ENCODE assay signal across 11 cellular contexts in the genomic region with DNA sequence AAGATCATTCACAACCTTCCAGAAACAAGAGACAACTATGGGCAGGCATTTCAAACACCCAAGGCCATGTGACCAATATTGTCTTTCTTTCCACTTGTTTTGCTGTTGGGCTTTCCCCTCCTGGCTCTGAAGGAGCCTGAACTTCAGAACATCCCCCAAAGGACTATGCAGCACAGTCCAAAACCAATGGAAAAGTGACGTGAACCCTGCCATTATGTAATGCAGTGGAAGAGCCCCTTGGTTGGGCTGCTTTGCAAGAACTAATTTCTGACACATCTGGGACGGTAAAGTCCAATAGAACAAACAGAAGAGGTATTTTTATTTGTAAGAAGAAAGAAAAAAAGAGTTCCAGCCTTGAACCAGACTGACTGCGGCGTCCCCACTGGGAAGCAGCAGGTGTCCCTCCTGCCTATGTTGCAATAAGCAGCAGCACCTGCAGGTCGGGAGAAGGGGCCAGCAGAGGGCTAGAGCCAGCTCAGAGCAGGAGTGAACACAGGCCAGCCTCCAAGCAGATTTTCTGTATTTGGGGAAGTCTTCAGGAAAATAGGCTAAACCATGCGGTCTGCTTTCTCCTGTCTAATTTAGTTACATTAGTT.
DNase-seq lines count a peak whose midpoint lies in the region; TF ChIP-seq lines count a peak whose summit lies in the region.
"Had no signal": no experiment of that assay in that cellular context is flagged by ENCODE, and none has a peak within 500 bp of the region (broad histone marks: within the 10 kb centered on the region; RNA-seq: fewer than 3 reads in every experiment).

No MANE protein-coding gene starts in this region.

- H3K27ac ChIP-seq in liver (ENCODE audit: low read depth in 1 of 2, low read length in 2 of 2), result no peak overlapping the region
- no peak overlapping the region for H3K27ac ChIP-seq in stomach

- H3K4me3 ChIP-seq in astrocyte of the cerebellum (ENCODE audit: low read depth, low read length) (no peak overlapping the region), liver (ENCODE audit: low read depth in 1 of 3, low read length in 3 of 3) (no peak overlapping the region), stomach (no peak overlapping the region)

- H3K36me3 ChIP-seq in liver (ENCODE audit: control insufficient read depth in 4 of 4, insufficient read depth in 3 of 4, low read depth in 1 of 4, low read length in 3 of 4) (no peaks in the 10 kb centered on the region), stomach (no peaks in the 10 kb centered on the region)

- H3K4me1 ChIP-seq in liver (ENCODE audit: control insufficient read depth in 4 of 4, insufficient read depth in 4 of 4, low read length in 3 of 4) (no peaks in the 10 kb centered on the region), stomach (peaks cover 0 to 21% (median under 1%) of the 10 kb centered on the region in 4 donors)

- no peak for TF ChIP-seq POLR2A in stomach (IDR thresholded peaks at IDR 0.05)

- in situ Hi-C loops in astrocyte of the cerebellum (cut with HindIII; ENCODE audit: low sequenced_read_pairs), result no loop called here

- peak; percentile 86 for TF ChIP-seq EP300 in Ishikawa (IDR thresholded peaks at IDR 0.05; ENCODE audit: borderline replicate concordance)
- no peak for TF ChIP-seq EP300 in stomach (IDR thresholded peaks at IDR 0.05)

- no peak overlapping the region for H3K9ac ChIP-seq in liver (ENCODE audit: low read depth in 1 of 2, low read length in 2 of 2)

- TF ChIP-seq RAD21 in Ishikawa (IDR thresholded peaks at IDR 0.05; ENCODE audit: low read depth), result peak; percentile 67
- peak; percentile 65 to 80 for TF ChIP-seq RAD21 in liver (IDR thresholded peaks at IDR 0.05)

- intact Hi-C loops in stomach (cut with DNase I; ENCODE audit: low total_unique reads), result no loop called here

- H3K9me3 ChIP-seq in liver (ENCODE audit: control insufficient read depth in 4 of 4, low read length in 3 of 4) (no peaks in the 10 kb centered on the region), stomach (no peaks in the 10 kb centered on the region)

- peak; percentile 33 for TF ChIP-seq CTCF in astrocyte of the cerebellum (IDR thresholded peaks at IDR 0.05; ENCODE audit: low read depth, low read length, missing control alignments)
- TF ChIP-seq CTCF in liver (IDR thresholded peaks at IDR 0.05; ENCODE audit: low read depth, low read length, missing input control), result peak; percentile 44
- no peak for TF ChIP-seq CTCF in stomach (IDR thresholded peaks at IDR 0.05)

- 49% methylated on average over 6 of the region's 6 CpGs for WGBS in liver
- 54 to 63% (median 55%) methylated on average over 6 of the region's 6 CpGs for WGBS in stomach, 5 donors

- DNase-seq in ELF-1 (ENCODE audit: low read depth, low spot score), result peak; percentile 63
- DNase-seq in astrocyte of the cerebellum (ENCODE audit: low read depth), result no peak
- no peak for DNase-seq in activated gamma-delta T cell (lab: John Stamatoyannopoulos, UW)
- DNase-seq in T-helper 2 cell, result no peak
- no peak for DNase-seq in NOMO-1 (lab: John Stamatoyannopoulos, UW; ENCODE audit: unreplicated experiment in 2 of 2)
- DNase-seq in stomach, result no peak
- DNase-seq: central memory CD4-positive, alpha-beta T cell; Karpas-422; mesenchymal stem cell had no signal

- H3K27me3 ChIP-seq in liver (ENCODE audit: control insufficient read depth in 4 of 4, insufficient read depth in 4 of 4, low read length in 3 of 4), result no peaks in the 10 kb centered on the region
- H3K27me3 ChIP-seq in stomach, result no peaks in the 10 kb centered on the region

TF ChIP-seq in Ishikawa, 13 proteins besides CTCF, POLR2A, EP300 and RAD21:
- TF ChIP-seq, protein P1, sequence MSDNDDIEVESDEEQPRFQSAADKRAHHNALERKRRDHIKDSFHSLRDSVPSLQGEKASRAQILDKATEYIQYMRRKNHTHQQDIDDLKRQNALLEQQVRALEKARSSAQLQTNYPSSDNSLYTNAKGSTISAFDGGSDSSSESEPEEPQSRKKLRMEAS (IDR thresholded peaks at IDR 0.05), result peak; percentile 57
- TF ChIP-seq CEBPB (IDR thresholded peaks at IDR 0.05) (peak; percentile 99), TCF12 (IDR thresholded peaks at IDR 0.05; ENCODE audit: low read depth) (peak; percentile 94), NFIC (IDR thresholded peaks at IDR 0.05) (peak; percentile 47), FOXM1 (IDR thresholded peaks at IDR 0.05; ENCODE audit: borderline replicate concordance, low read depth) (peak; percentile 38; the same call in 1 of the 2 replicates), ZBTB7A (IDR thresholded peaks at IDR 0.05; ENCODE audit: low read depth) (no peak), TEAD4 (IDR thresholded peaks at IDR 0.05) (peak; percentile 36; the same call in 1 of the 2 replicates), YY1 (IDR thresholded peaks at IDR 0.05; ENCODE audit: low read depth) (no peak)
- TF ChIP-seq, protein P2, sequence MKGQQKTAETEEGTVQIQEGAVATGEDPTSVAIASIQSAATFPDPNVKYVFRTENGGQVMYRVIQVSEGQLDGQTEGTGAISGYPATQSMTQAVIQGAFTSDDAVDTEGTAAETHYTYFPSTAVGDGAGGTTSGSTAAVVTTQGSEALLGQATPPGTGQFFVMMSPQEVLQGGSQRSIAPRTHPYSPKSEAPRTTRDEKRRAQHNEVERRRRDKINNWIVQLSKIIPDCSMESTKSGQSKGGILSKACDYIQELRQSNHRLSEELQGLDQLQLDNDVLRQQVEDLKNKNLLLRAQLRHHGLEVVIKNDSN (IDR thresholded peaks at IDR 0.05), result peak; percentile 39

TF ChIP-seq in liver, 16 proteins besides CTCF, POLR2A, EP300 and RAD21:
- TF ChIP-seq TAF1 (conservative IDR thresholded peaks at IDR 0.05) (no peak), FOXA1 (IDR thresholded peaks at IDR 0.05) (no peak), GABPA (IDR thresholded peaks at IDR 0.05 in 1 of 2, conservative IDR thresholded peaks at IDR 0.05 in 1 of 2) (no peak), SP1 (IDR thresholded peaks at IDR 0.05) (no peak), YY1 (IDR thresholded peaks at IDR 0.05) (no peak), RXRA (IDR thresholded peaks at IDR 0.05) (no peak), JUND (IDR thresholded peaks at IDR 0.05) (no peak), NR2F2 (IDR thresholded peaks at IDR 0.05) (no peak)
- TF ChIP-seq, protein P3, sequence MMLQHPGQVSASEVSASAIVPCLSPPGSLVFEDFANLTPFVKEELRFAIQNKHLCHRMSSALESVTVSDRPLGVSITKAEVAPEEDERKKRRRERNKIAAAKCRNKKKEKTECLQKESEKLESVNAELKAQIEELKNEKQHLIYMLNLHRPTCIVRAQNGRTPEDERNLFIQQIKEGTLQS (IDR thresholded peaks at IDR 0.05), result no peak
- TF ChIP-seq, protein P4, sequence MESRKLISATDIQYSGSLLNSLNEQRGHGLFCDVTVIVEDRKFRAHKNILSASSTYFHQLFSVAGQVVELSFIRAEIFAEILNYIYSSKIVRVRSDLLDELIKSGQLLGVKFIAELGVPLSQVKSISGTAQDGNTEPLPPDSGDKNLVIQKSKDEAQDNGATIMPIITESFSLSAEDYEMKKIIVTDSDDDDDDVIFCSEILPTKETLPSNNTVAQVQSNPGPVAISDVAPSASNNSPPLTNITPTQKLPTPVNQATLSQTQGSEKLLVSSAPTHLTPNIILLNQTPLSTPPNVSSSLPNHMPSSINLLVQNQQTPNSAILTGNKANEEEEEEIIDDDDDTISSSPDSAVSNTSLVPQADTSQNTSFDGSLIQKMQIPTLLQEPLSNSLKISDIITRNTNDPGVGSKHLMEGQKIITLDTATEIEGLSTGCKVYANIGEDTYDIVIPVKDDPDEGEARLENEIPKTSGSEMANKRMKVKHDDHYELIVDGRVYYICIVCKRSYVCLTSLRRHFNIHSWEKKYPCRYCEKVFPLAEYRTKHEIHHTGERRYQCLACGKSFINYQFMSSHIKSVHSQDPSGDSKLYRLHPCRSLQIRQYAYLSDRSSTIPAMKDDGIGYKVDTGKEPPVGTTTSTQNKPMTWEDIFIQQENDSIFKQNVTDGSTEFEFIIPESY (IDR thresholded peaks at IDR 0.05), result no peak
TF ChIP-seq in liver: peak in this region for 0.

Comparison
In these comparisons a context has a peak if more than half of its experiments do, and no peak if none do; other contexts are left out.
1. CTCF ChIP-seq: peak in astrocyte of the cerebellum (single experiment) and liver (single experiment); none in stomach (0 of 7).